9 cellular contexts compared by ENCODE assay signal in the genomic region with DNA sequence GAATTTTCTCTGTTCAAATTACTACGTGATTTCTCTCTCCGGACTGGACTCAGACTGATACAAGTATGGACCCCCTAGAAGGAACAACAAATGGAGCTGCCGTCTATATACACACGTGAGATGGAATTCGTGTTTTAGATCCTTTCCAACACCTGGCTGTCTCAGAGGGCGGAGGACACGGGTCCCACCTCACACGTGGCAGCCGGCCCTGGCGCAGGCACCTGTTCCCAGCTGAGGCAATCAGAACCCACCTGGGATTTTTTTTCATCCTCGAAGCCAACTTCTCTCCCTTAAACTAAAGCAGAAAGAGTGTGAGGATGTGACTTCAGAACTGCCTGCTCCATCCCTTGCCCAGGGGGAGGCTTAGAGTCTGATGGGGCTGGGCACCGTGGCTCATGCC. TPM values are rescaled to one million over a fixed set of nuclear protein-coding genes. Genes with fewer than 3 reads are reported as not detected.
DNase-seq lines count a peak whose midpoint lies in the region; ATAC-seq and TF ChIP-seq lines count a peak whose summit lies in the region.
"Had no signal": no experiment of that assay in that cellular context is flagged by ENCODE, and none has a peak within 500 bp of the region (broad histone marks: within the 10 kb centered on the region; RNA-seq: fewer than 3 reads in every experiment).

No MANE protein-coding gene starts in this region.

- no peaks in the 10 kb centered on the region for H3K36me3 ChIP-seq in A673 (ENCODE audit: insufficient read depth, low read length, poor library complexity, severe bottlenecking)
- H3K36me3 ChIP-seq in HCT116 (ENCODE audit: control insufficient read depth in 1 of 2, insufficient read depth in 2 of 2, low read length in 2 of 2) = no peaks in the 10 kb centered on the region
- no peaks in the 10 kb centered on the region for H3K36me3 ChIP-seq in mucosa of descending colon (ENCODE audit: low read depth)

- TF ChIP-seq CTCF in A673 (conservative IDR thresholded peaks at IDR 0.05; ENCODE audit: low read depth, low read length) (no peak), HCT116 (IDR thresholded peaks at IDR 0.05 in 2 of 3, conservative IDR thresholded peaks at IDR 0.05 in 1 of 3; ENCODE audit: borderline replicate concordance in 1 of 3, insufficient read depth in 1 of 3, low read depth in 2 of 3, low read length in 2 of 3) (no peak), VCaP (conservative IDR thresholded peaks at IDR 0.05) (no peak), mucosa of descending colon (IDR thresholded peaks at IDR 0.05) (no peak), GM20000 (IDR thresholded peaks at IDR 0.05; ENCODE audit: extremely low read depth, missing control alignments) (no peak)

- peak overlapping the region; percentile 47 for H2AFZ ChIP-seq in HCT116 (ENCODE audit: low read depth, low read length, poor library complexity, severe bottlenecking)

- no peak for TF ChIP-seq RAD21 in HCT116 (IDR thresholded peaks at IDR 0.05; ENCODE audit: low read depth)

- H3K4me2 ChIP-seq in HCT116 (ENCODE audit: low read length) = peak overlapping the region; percentile 67

- DNase-seq in A673 (ENCODE audit: low spot score) = no peak
- no peak for DNase-seq in HCT116 (ENCODE audit: low read depth, low spot score)
- no peak for DNase-seq in mucosa of descending colon
- DNase-seq in erythroblast (lab: John Stamatoyannopoulos, UW) = no peak
- DNase-seq in GM20000 (ENCODE audit: low spot score) = no peak
- no peak for DNase-seq in activated CD4-positive, CD25-positive, alpha-beta regulatory T cell treated with anti-CD3 and anti-CD28 coated beads, Interleukin-2, amount 50 U/mL, for 72 hours
- DNase-seq: activated B cell treated with CpG ODN at 0.5 μM for 24 hours had no signal

- CTCF ChIA-PET in A673 (lab: Charles Lee) (no interaction called here), HCT116 (lab: Charles Lee) (interaction anchor here (0.9 to 1.4 kb wide), 7 partner anchors 8 to 1540 kb away, joined by 3 to 5 read pairs (median 3); no protein-coding TSS in a partner anchor)

- no peaks in the 10 kb centered on the region for H4K20me1 ChIP-seq in HCT116 (ENCODE audit: insufficient read depth)

- H3K27ac ChIP-seq in A673 (ENCODE audit: low read depth, low read length, poor library complexity, severe bottlenecking) (peak overlapping the region; percentile 37), HCT116 (ENCODE audit: low read depth, low read length) (no peak overlapping the region), VCaP (peak overlapping the region; percentile 54)

- H3K4me3 ChIP-seq in A673 (ENCODE audit: low read depth, low read length, poor library complexity, severe bottlenecking) (peak overlapping the region; percentile 44), HCT116 (replicated peaks in 1 of 2; ENCODE audit: low read depth in 1 of 2, low read length in 2 of 2) (no peak overlapping the region; a peak in 1 of 4 replicates), mucosa of descending colon (no peak overlapping the region)

- ATAC-seq in HCT116 = no peak
- peak; percentile 24 for ATAC-seq in mucosa of descending colon
- no peak for ATAC-seq in GM19463 (IDR thresholded peaks at IDR 0.05; ENCODE audit: unreplicated experiment)

- no peak for TF ChIP-seq POLR2A in HCT116 (IDR thresholded peaks at IDR 0.05; ENCODE audit: borderline replicate concordance, extremely low read depth, insufficient read depth, insufficient read length)
- TF ChIP-seq POLR2A in erythroblast (IDR thresholded peaks at IDR 0.05; ENCODE audit: low read length) = no peak

- H3K4me1 ChIP-seq in A673 (ENCODE audit: insufficient read depth, low read length, poor library complexity, severe bottlenecking) (no peaks in the 10 kb centered on the region), HCT116 (ENCODE audit: control insufficient read depth in 1 of 2, insufficient read depth in 2 of 2, low read length in 2 of 2) (peaks cover 3 to 8% of the 10 kb centered on the region in 2 experiments; a peak in 3 of 4 replicates), mucosa of descending colon (ENCODE audit: low read depth) (peaks cover 5% of the 10 kb centered on the region)

- RAD21 ChIA-PET in HCT116 (lab: Charles Lee; ENCODE audit: low non-redundant PET in 1 of 2, low total read pairs in 2 of 2, uncharacterized antibody in 2 of 2, unreplicated experiment in 2 of 2) = no interaction called here

- H3K27me3 ChIP-seq in A673 (replicated peaks; ENCODE audit: insufficient read depth, low read depth, low read length, poor library complexity) (no peaks in the 10 kb centered on the region), HCT116 (ENCODE audit: insufficient read depth, low read length) (no peaks in the 10 kb centered on the region)

- intact Hi-C loops in A673 (cut with micrococcal nuclease; ENCODE audit: unreplicated experiment) (no loop called here), HCT116 (cut with micrococcal nuclease) (no loop called here), mucosa of descending colon (cut with DNase I, micrococcal nuclease) (no loop called here)

- H3K9me3 ChIP-seq in A673 (ENCODE audit: low read depth, low read length, poor library complexity, severe bottlenecking) (peaks cover 10% of the 10 kb centered on the region), HCT116 (ENCODE audit: control insufficient read depth in 1 of 2, insufficient read depth in 1 of 2, low read depth in 1 of 2, low read length in 2 of 2) (no peaks in the 10 kb centered on the region), mucosa of descending colon (no peaks in the 10 kb centered on the region)

- no peak overlapping the region for H3K9ac ChIP-seq in HCT116 (ENCODE audit: low read length)

- no peaks in the 10 kb centered on the region for H3K79me2 ChIP-seq in HCT116 (ENCODE audit: insufficient read depth, low read length)

- no peaks in the 10 kb centered on the region for H3K9me2 ChIP-seq in HCT116 (ENCODE audit: insufficient read depth)

- POLR2A ChIA-PET in A673 (lab: Charles Lee; ENCODE audit: low non-redundant PET) = no interaction called here
- POLR2A ChIA-PET in HCT116 (lab: Charles Lee) = no interaction called here

- BruUV-seq in A673 (replicated peaks; lab: Mats Ljungman, UMichigan) = no TSS peak
- no TSS peak for BruUV-seq in HCT116 (replicated peaks; lab: Mats Ljungman, UMichigan)

TF ChIP-seq in HCT116, 20 proteins besides CTCF, POLR2A, EP300 and RAD21 (continues in another document):
- TF ChIP-seq YY1 (IDR thresholded peaks at IDR 0.05; ENCODE audit: extremely low read depth, insufficient replicate concordance, low read depth, low read length) (no peak), MAX (IDR thresholded peaks at IDR 0.05) (no peak), SRF (IDR thresholded peaks at IDR 0.05; ENCODE audit: low read depth) (no peak), EGR1 (IDR thresholded peaks at IDR 0.05; ENCODE audit: low read depth) (no peak), ZNF274 (IDR thresholded peaks at IDR 0.05; ENCODE audit: low read depth, low read length) (no peak), CBX3 (IDR thresholded peaks at IDR 0.05; ENCODE audit: low read depth) (no peak), SIN3A (IDR thresholded peaks at IDR 0.05; ENCODE audit: low read depth) (no peak), ELF1 (IDR thresholded peaks at IDR 0.05; ENCODE audit: borderline replicate concordance, low read depth) (no peak), POLR2AphosphoS5 (IDR thresholded peaks at IDR 0.05; ENCODE audit: low read depth, low read length) (no peak), EZH2phosphoT487 (IDR thresholded peaks at IDR 0.05; ENCODE audit: borderline replicate concordance) (no peak), EZH2 (IDR thresholded peaks at IDR 0.05) (no peak)
- TF ChIP-seq, protein P1, sequence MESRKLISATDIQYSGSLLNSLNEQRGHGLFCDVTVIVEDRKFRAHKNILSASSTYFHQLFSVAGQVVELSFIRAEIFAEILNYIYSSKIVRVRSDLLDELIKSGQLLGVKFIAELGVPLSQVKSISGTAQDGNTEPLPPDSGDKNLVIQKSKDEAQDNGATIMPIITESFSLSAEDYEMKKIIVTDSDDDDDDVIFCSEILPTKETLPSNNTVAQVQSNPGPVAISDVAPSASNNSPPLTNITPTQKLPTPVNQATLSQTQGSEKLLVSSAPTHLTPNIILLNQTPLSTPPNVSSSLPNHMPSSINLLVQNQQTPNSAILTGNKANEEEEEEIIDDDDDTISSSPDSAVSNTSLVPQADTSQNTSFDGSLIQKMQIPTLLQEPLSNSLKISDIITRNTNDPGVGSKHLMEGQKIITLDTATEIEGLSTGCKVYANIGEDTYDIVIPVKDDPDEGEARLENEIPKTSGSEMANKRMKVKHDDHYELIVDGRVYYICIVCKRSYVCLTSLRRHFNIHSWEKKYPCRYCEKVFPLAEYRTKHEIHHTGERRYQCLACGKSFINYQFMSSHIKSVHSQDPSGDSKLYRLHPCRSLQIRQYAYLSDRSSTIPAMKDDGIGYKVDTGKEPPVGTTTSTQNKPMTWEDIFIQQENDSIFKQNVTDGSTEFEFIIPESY (IDR thresholded peaks at IDR 0.05; ENCODE audit: extremely low read depth, insufficient replicate concordance, low read length) = no peak

RNA-seq across cellular contexts. Expression of gene SCCPDH, which starts 34.1 kb away (rescaled TPM):
- total RNA-seq in A673 (2021) (40.3 and 41.7 TPM in 2 replicates), HCT116 (2021; ENCODE audit: unreplicated experiment) (0.30 TPM), mucosa of descending colon (10 to 100 TPM; 15.5 to 31.5 (median 27.5) TPM)
- not detected in 2 replicates for polyA plus RNA-seq in HCT116 (2012)

Comparison
In these comparisons a context has a peak if more than half of its experiments do, and no peak if none do; other contexts are left out.
1. RNA of gene SCCPDH, which starts 34.1 kb away (total RNA-seq): 40.3 to 41.7 TPM in A673 and 15.5 to 31.5 TPM in mucosa of descending colon; 0.30 TPM in HCT116 (single experiment); every median in the first group is over 10 times any median in the second.